ENCODE assay signal across 11 cellular contexts in the genomic region with DNA sequence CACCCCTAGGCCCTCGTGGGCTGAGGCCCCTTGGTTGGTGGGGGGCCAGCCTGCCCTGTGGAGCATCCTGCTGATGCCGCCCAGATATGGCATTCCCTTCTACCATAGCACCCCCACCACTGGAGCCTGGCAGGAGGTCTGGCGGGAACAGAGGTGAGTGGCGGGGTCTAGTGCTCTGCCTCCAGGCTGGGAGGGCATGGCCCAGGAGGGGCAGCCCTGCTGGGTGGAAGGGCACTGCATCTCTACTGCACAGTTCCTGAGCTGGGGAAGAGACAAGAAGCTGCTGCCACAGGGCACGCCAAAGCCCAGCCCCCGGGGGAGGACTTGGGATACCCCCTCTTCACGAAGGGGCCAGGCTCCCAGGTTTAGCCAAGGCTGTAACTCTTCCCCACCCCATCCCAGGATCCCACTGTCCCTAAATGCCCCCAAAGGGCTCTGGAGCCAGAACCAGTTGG. TPM values are rescaled to one million over a fixed set of nuclear protein-coding genes. Genes with fewer than 3 reads are reported as not detected.
DNase-seq lines count a peak whose midpoint lies in the region; ATAC-seq and TF ChIP-seq lines count a peak whose summit lies in the region.
"Had no signal": no experiment of that assay in that cellular context is flagged by ENCODE, and none has a peak within 500 bp of the region (broad histone marks: within the 10 kb centered on the region; RNA-seq: fewer than 3 reads in every experiment).

No MANE protein-coding gene starts in this region.

- TF ChIP-seq POLR2A in Raji (IDR thresholded peaks at IDR 0.05; ENCODE audit: insufficient read depth, low read depth, low read length), result peak; percentile 12; the same call in 1 of the 2 replicates

- peak overlapping the region; percentile 91 for H3K4me3 Mint-ChIP-seq in activated T-cell treated with anti-CD3 and anti-CD28 coated beads, Interleukin-2, amount 50 U/mL, for 4 hours

- H3K36me3 Mint-ChIP-seq in activated T-cell treated with anti-CD3 and anti-CD28 coated beads, Interleukin-2, amount 50 U/mL, for 4 hours (ENCODE audit: insufficient read depth), result peaks cover 14% of the 10 kb centered on the region

- H3K4me3 ChIP-seq in iPS-18a (ENCODE audit: low read length), result peak overlapping the region; percentile 66
- no peak overlapping the region for H3K4me3 ChIP-seq in stomach smooth muscle (ENCODE audit: low read length in 2 of 2)

- H3K9me3 ChIP-seq in iPS-18a (ENCODE audit: control insufficient read depth, low read depth, low read length) (no peaks in the 10 kb centered on the region), stomach smooth muscle (ENCODE audit: control insufficient read depth in 2 of 2, low read length in 2 of 2) (no peaks in the 10 kb centered on the region)
- H3K9me3 ChIP-seq: testis had no signal

- H3K4me1 ChIP-seq in iPS-18a (ENCODE audit: control insufficient read depth, low read depth, low read length) (peaks cover 16% of the 10 kb centered on the region), stomach smooth muscle (ENCODE audit: control insufficient read depth, insufficient read depth, low read length) (peaks cover 39% of the 10 kb centered on the region)

- H3K27ac ChIP-seq in iPS-18a (ENCODE audit: low read length), result no peak overlapping the region
- H3K27ac ChIP-seq in stomach smooth muscle (ENCODE audit: low read length), result peak overlapping the region; percentile 79

- H3K9me3 Mint-ChIP-seq in activated T-cell treated with anti-CD3 and anti-CD28 coated beads, Interleukin-2, amount 50 U/mL, for 4 hours, result no peaks in the 10 kb centered on the region

- ATAC-seq in activated T-cell treated with anti-CD3 and anti-CD28 coated beads, Interleukin-2, amount 50 U/mL, for 4 hours, result no peak
- no peak for ATAC-seq in HG03135 (IDR thresholded peaks at IDR 0.05; ENCODE audit: unreplicated experiment)
- ATAC-seq in GM19324 (IDR thresholded peaks at IDR 0.05; ENCODE audit: low FRiP score, unreplicated experiment), result no peak

- H3K9ac ChIP-seq in iPS-18a (ENCODE audit: low read length) (peak overlapping the region; percentile 88), stomach smooth muscle (ENCODE audit: low read length in 2 of 2) (peak overlapping the region; percentile 79 to 94)

- DNase-seq in activated T-cell treated with anti-CD3 and anti-CD28 coated beads, Interleukin-2, amount 50 U/mL, for 4 hours, result no peak
- DNase-seq in activated T-cell treated with anti-CD3 and anti-CD28 coated beads, Interleukin-2, amount 50 U/mL, for 1 hour, result no peak
- DNase-seq in stimulated activated naive CD4-positive, alpha-beta T cell treated with Interleukin-2 at 50 U/mL for 16 hours (lab: John Stamatoyannopoulos, UW), result no peak
- DNase-seq: stimulated activated CD4-positive, alpha-beta T cell treated with anti-CD3 and anti-CD28 coated beads, Interleukin-12 subunit alpha, Interleukin-12 subunit beta, amount 100 ng/mL, for 4 hours; testis had no signal

- H3K4me1 Mint-ChIP-seq in activated T-cell treated with anti-CD3 and anti-CD28 coated beads, Interleukin-2, amount 50 U/mL, for 4 hours (ENCODE audit: low read depth), result peaks cover 63% of the 10 kb centered on the region

- H3K27me3 ChIP-seq in iPS-18a (ENCODE audit: control insufficient read depth, insufficient read depth, low read length) (peaks cover 4% of the 10 kb centered on the region), stomach smooth muscle (ENCODE audit: control insufficient read depth in 1 of 2, insufficient read depth in 2 of 2, low read length in 2 of 2) (no peaks in the 10 kb centered on the region)
- H3K27me3 ChIP-seq: testis had no signal

- H3K27me3 Mint-ChIP-seq in activated T-cell treated with anti-CD3 and anti-CD28 coated beads, Interleukin-2, amount 50 U/mL, for 4 hours (ENCODE audit: low read depth), result no peaks in the 10 kb centered on the region

- H3K36me3 ChIP-seq in iPS-18a (ENCODE audit: control insufficient read depth, low read depth, low read length) (no peaks in the 10 kb centered on the region), stomach smooth muscle (ENCODE audit: control insufficient read depth in 2 of 2, insufficient read depth in 2 of 2, low read length in 2 of 2) (no peaks in the 10 kb centered on the region)

RNA-seq across cellular contexts. Expression of a gene that starts 2.4 kb away (rescaled TPM):
- 10 to 100 TPM; 64.1 to 74.8 (median 74.5) TPM for total RNA-seq in activated T-cell treated with anti-CD3 and anti-CD28 coated beads, Interleukin-2, amount 50 U/mL, for 4 hours

RNA-seq across cellular contexts. Expression of a gene that starts 11.0 kb away (rescaled TPM):
- total RNA-seq in activated T-cell treated with anti-CD3 and anti-CD28 coated beads, Interleukin-2, amount 50 U/mL, for 4 hours, result 100 to 1,000 TPM in 2 of 3 donors, 10 to 100 TPM in 1; 90.8 to 136 (median 101) TPM
- total RNA-seq: dermis microvascular lymphatic vessel endothelial cell had no signal

RNA-seq across cellular contexts. Expression of a gene that starts 26.9 kb away (rescaled TPM):
- 10 to 100 TPM; 24.0 to 32.7 (median 29.8) TPM for total RNA-seq in activated T-cell treated with anti-CD3 and anti-CD28 coated beads, Interleukin-2, amount 50 U/mL, for 4 hours

RNA-seq across cellular contexts. Expression of a gene that starts 29.8 kb away (rescaled TPM):
- total RNA-seq in activated T-cell treated with anti-CD3 and anti-CD28 coated beads, Interleukin-2, amount 50 U/mL, for 4 hours, result 10 to 100 TPM; 18.9 to 25.2 (median 19.4) TPM

RNA-seq across cellular contexts. Expression of a gene that starts 30.1 kb away (rescaled TPM):
- 10 to 100 TPM; 46.1 to 49.3 (median 47.9) TPM for total RNA-seq in activated T-cell treated with anti-CD3 and anti-CD28 coated beads, Interleukin-2, amount 50 U/mL, for 4 hours
